ENCODE assay signal across 16 cellular contexts in the genomic region with DNA sequence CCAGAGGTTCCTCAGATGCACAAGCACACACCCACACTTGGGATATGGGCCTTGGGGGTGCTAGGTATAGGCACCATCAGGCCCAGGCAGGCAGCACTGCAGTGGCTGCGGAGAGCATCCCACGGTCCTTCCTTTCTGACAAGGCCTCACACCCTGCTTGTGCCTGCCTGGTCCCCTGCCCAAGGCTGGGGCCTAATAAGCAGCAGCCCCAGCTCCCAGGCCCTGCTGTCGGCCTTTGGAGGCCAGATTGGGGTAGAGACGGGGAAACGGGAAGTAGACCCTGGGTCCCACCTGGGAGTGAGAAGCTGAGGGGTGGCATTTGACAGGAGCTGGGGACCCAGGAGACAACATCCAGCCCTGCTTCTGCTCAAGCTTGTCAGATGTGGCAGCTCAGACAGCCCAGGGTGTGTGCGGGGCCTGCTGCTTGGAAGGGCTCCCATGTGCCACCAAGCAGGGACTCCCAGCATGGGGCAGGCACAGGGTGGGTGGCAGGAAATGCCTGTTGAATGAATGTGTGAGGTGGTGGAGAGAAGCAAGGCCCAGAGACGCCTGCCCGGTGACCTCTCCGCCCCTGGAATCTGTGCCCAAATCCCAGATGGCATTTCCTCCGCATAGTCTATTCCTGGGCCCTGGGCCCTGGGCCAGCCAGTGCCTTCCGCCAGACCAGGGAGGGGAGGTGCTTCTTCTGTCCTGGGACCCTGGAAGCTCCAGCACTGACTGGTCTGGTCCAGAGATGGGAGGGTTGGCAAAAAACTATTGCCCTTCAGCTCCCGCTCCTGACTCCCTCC. TPM values are rescaled to one million over a fixed set of nuclear protein-coding genes. Genes with fewer than 3 reads are reported as not detected.
DNase-seq lines count a peak whose midpoint lies in the region; ATAC-seq and TF ChIP-seq lines count a peak whose summit lies in the region.
"Had no signal": no experiment of that assay in that cellular context is flagged by ENCODE, and none has a peak within 500 bp of the region (broad histone marks: within the 10 kb centered on the region; RNA-seq: fewer than 3 reads in every experiment).

No MANE protein-coding gene starts in this region.

- H3K27me3 Mint-ChIP-seq in CD8-positive, alpha-beta T cell (ENCODE audit: low read depth), result peaks cover 12% of the 10 kb centered on the region

- no peak overlapping the region for H3K27ac Mint-ChIP-seq in CD8-positive, alpha-beta T cell
- H3K27ac Mint-ChIP-seq: dendritic cell treated with granulocyte-macrophage colony-stimulating factor and Interleukin-4, amounts not matched to agents 40 ng/mL and 50 ng/mL, for 4 days had no signal

- H3K36me3 ChIP-seq in SJSA1 (peaks cover 4% of the 10 kb centered on the region; the same call in 1 of the 2 replicates), gastroesophageal sphincter (no peaks in the 10 kb centered on the region)
- no peaks in the 10 kb centered on the region for H3K36me3 ChIP-seq in CD8-positive, alpha-beta T cell (ENCODE audit: insufficient read depth, low read length)

- H3K9me3 ChIP-seq in SJSA1 (replicated peaks) (no peaks in the 10 kb centered on the region), gastroesophageal sphincter (no peaks in the 10 kb centered on the region)
- H3K9me3 ChIP-seq in CD8-positive, alpha-beta T cell (ENCODE audit: low read length), result no peaks in the 10 kb centered on the region

- H3K27ac ChIP-seq in SJSA1 (peak overlapping the region; percentile 75), gastroesophageal sphincter (no peak overlapping the region)
- H3K27ac ChIP-seq in CD8-positive, alpha-beta T cell (ENCODE audit: low read depth, low read length), result no peak overlapping the region

- TF ChIP-seq EP300 in gastroesophageal sphincter (IDR thresholded peaks at IDR 0.05), result no peak

- H3K36me3 Mint-ChIP-seq in CD8-positive, alpha-beta T cell, result no peaks in the 10 kb centered on the region

- 67 to 100% methylated on average over 1 to 5 of the region's 12 CpGs for WGBS in gastroesophageal sphincter (ENCODE audit: low coverage in 1 of 2), 2 donors
- 77 to 83% methylated on average over 10 to 11 of the region's 12 CpGs for WGBS in lower leg skin, 2 donors

- peaks cover 30% of the 10 kb centered on the region for H3K4me1 ChIP-seq in SJSA1 (replicated peaks)
- H3K4me1 ChIP-seq in gastroesophageal sphincter, result peaks cover 0 to 9% (median 0%) of the 10 kb centered on the region in 3 donors
- peaks cover 4% of the 10 kb centered on the region for H3K4me1 ChIP-seq in CD8-positive, alpha-beta T cell (ENCODE audit: insufficient read depth, low read length)

- peaks cover 3% of the 10 kb centered on the region for H3K4me1 Mint-ChIP-seq in CD8-positive, alpha-beta T cell (ENCODE audit: low read depth)

- H3K9me3 Mint-ChIP-seq in CD8-positive, alpha-beta T cell, result no peaks in the 10 kb centered on the region
- H3K9me3 Mint-ChIP-seq: dendritic cell treated with granulocyte-macrophage colony-stimulating factor and Interleukin-4, amounts not matched to agents 40 ng/mL and 50 ng/mL, for 4 days had no signal

- POLR2A ChIA-PET in CD8-positive, alpha-beta T cell (lab: Charles Lee), result no interaction called here

- H3K4me3 ChIP-seq in SJSA1 (no peak overlapping the region), gastroesophageal sphincter (no peak overlapping the region), retinal pigment epithelial cell (ENCODE audit: low read length) (no peak overlapping the region), lower leg skin (ENCODE audit: low read depth, poor library complexity, severe bottlenecking) (no peak overlapping the region)
- no peak overlapping the region for H3K4me3 ChIP-seq in CD8-positive, alpha-beta T cell (ENCODE audit: low read depth, low read length)

- ATAC-seq in gastroesophageal sphincter (peak; percentile 24), GM18858 (IDR thresholded peaks at IDR 0.05; ENCODE audit: unreplicated experiment) (no peak)
- no peak for ATAC-seq in CD8-positive, alpha-beta T cell

- no peak overlapping the region for H3K4me3 Mint-ChIP-seq in CD8-positive, alpha-beta T cell
- H3K4me3 Mint-ChIP-seq: dendritic cell treated with granulocyte-macrophage colony-stimulating factor and Interleukin-4, amounts not matched to agents 40 ng/mL and 50 ng/mL, for 4 days had no signal

- CTCF ChIA-PET in CD8-positive, alpha-beta T cell (lab: Charles Lee), result no interaction called here

- TF ChIP-seq POLR2A in gastroesophageal sphincter (IDR thresholded peaks at IDR 0.05), result no peak
- TF ChIP-seq POLR2A in lower leg skin (IDR thresholded peaks at IDR 0.05), result no peak

- TF ChIP-seq CTCF in gastroesophageal sphincter (IDR thresholded peaks at IDR 0.05) (no peak), retinal pigment epithelial cell (conservative IDR thresholded peaks at IDR 0.05; ENCODE audit: low read depth, low read length) (no peak), lower leg skin (IDR thresholded peaks at IDR 0.05) (no peak)
- no peak for TF ChIP-seq CTCF in CD8-positive, alpha-beta T cell (IDR thresholded peaks at IDR 0.05)

- H3K27me3 ChIP-seq in SJSA1 (replicated peaks) (no peaks in the 10 kb centered on the region), gastroesophageal sphincter (peaks cover 43% of the 10 kb centered on the region)
- peaks cover 14% of the 10 kb centered on the region for H3K27me3 ChIP-seq in CD8-positive, alpha-beta T cell (ENCODE audit: insufficient read depth, low read length)

- DNase-seq in GM03348 (ENCODE audit: low spot score) (peak; percentile 68), SJSA1 (ENCODE audit: low read depth in 1 of 2, low spot score in 2 of 2) (peak; percentile 86 to 92), retinal pigment epithelial cell (ENCODE audit: low read depth) (peak; percentile 27), lower leg skin (ENCODE audit: low spot score in 2 of 2) (no peak)
- DNase-seq in CD8-positive, alpha-beta T cell, result no peak
- DNase-seq in activated effector memory CD4-positive, alpha-beta T cell treated with Interleukin-2 at 50 U/mL for 16 hours, result no peak
- DNase-seq: activated T-cell treated with anti-CD3 and anti-CD28 coated beads for 4 hours; DMS79; NCI-H1048; NK-92 treated with Interleukin-12 subunit alpha and Interleukin-12 subunit beta, amount 100 ng/mL, for 24 hours; T1000 had no signal

- intact Hi-C loops in lower leg skin (cut with DNase I; ENCODE audit: low total_unique reads), result no loop called here
- intact Hi-C loops in CD8-positive, alpha-beta T cell (cut with DNase I, micrococcal nuclease), result no loop called here

RNA-seq across cellular contexts. Expression of gene CST6, which starts 3.5 kb away (rescaled TPM):
- total RNA-seq in SJSA1 (2014; rRNA removed; shearing (Covaris generic)), result not detected in 2 replicates
- 1 to 10 TPM in 1 of 4 donors, not detected in 3; 1.7 TPM for total RNA-seq in gastroesophageal sphincter
- 1,000 to 10,000 TPM in 3 of 4 donors, 100 to 1,000 TPM in 1; 734 to 2,600 (median 1,315) TPM for total RNA-seq in lower leg skin
- total RNA-seq in CD8-positive, alpha-beta T cell, result not detected
- total RNA-seq: H4, temporal lobe had no signal

RNA-seq across cellular contexts. Expression of gene CATSPER1, which starts 11.0 kb away (rescaled TPM):
- 0.50 and 1.4 TPM in 2 replicates for total RNA-seq in SJSA1 (2014; rRNA removed; shearing (Covaris generic))
- total RNA-seq in gastroesophageal sphincter (under 1 TPM in 1 of 4 donors, not detected in 3; 0.12 TPM), lower leg skin (not detected)
- total RNA-seq in CD8-positive, alpha-beta T cell, result not detected
- total RNA-seq: temporal lobe had no signal

RNA-seq across cellular contexts. Expression of gene BANF1, which starts 13.0 kb away (rescaled TPM):
- total RNA-seq in SJSA1 (2014; rRNA removed; shearing (Covaris generic)), result 116 and 140 TPM in 2 replicates
- 10 to 100 TPM; 35.9 to 61.2 (median 43.4) TPM for total RNA-seq in gastroesophageal sphincter
- 10 to 100 TPM; 29.3 to 41.0 (median 36.1) TPM for total RNA-seq in lower leg skin
- total RNA-seq in CD8-positive, alpha-beta T cell, result 10 to 100 TPM; 31.6 to 34.0 TPM

RNA-seq across cellular contexts. Expression of gene EIF1AD, which starts 13.3 kb away (rescaled TPM):
- 84.3 and 93.2 TPM in 2 replicates for total RNA-seq in SJSA1 (2014; rRNA removed; shearing (Covaris generic))
- 10 to 100 TPM; 29.3 to 35.0 (median 30.7) TPM for total RNA-seq in gastroesophageal sphincter
- total RNA-seq in lower leg skin, result 10 to 100 TPM; 48.3 to 66.0 (median 57.2) TPM
- total RNA-seq in CD8-positive, alpha-beta T cell, result 100 to 1,000 TPM; 119 to 126 TPM

RNA-seq across cellular contexts. Expression of gene GAL3ST3, which starts 33.7 kb away (rescaled TPM):
- total RNA-seq in SJSA1 (2014; rRNA removed; shearing (Covaris generic)), result not detected in 2 replicates
- 1 to 10 TPM; 1.2 to 7.8 (median 2.2) TPM for total RNA-seq in gastroesophageal sphincter
- not detected for total RNA-seq in lower leg skin
- not detected for total RNA-seq in CD8-positive, alpha-beta T cell
- total RNA-seq: H4 had no signal

Comparison
In these comparisons a context has a peak if more than half of its experiments do, and no peak if none do; other contexts are left out.
1. DNase-seq: peak in GM03348 (single experiment), SJSA1 (2 of 2) and retinal pigment epithelial cell (single experiment); none in lower leg skin (0 of 2), CD8-positive, alpha-beta T cell (0 of 7) and activated effector memory CD4-positive, alpha-beta T cell treated with Interleukin-2 at 50 U/mL for 16 hours (single experiment).
2. RNA of gene CST6, which starts 3.5 kb away (total RNA-seq): 734 to 2,600 TPM in lower leg skin; not detected in SJSA1, 1.7 TPM in gastroesophageal sphincter and not detected in CD8-positive, alpha-beta T cell; every median in the first group is over 100 times any median in the second.